In genomic region chr14:94001501-94002396, GRCh38 we compare ENCODE assay signal across 8 cellular contexts.
DNase-seq lines count a peak whose midpoint lies in the region; ATAC-seq and TF ChIP-seq lines count a peak whose summit lies in the region.

No MANE protein-coding gene starts in this region.

- ATAC-seq in HG02642 (IDR thresholded peaks at IDR 0.05; ENCODE audit: poor library complexity, unreplicated experiment) (peak; percentile 60), HG02852 (IDR thresholded peaks at IDR 0.05; ENCODE audit: unreplicated experiment) (no peak)

- peak; percentile 88 for TF ChIP-seq CTCF in WI38 (IDR thresholded peaks at IDR 0.05; ENCODE audit: low read depth, low read length)
- TF ChIP-seq CTCF in cardiac fibroblast (IDR thresholded peaks at IDR 0.05; ENCODE audit: low read depth, low read length) = peak; percentile 94

- DNase-seq in ELF-1 (ENCODE audit: low read depth, low spot score) = peak; percentile 86
- peak; percentile 25 for DNase-seq in NCI-H2196 (lab: John Stamatoyannopoulos, UW; ENCODE audit: unreplicated experiment)
- peak; percentile 75 for DNase-seq in cardiac fibroblast (ENCODE audit: low read depth in 2 of 2)
- DNase-seq in kidney tubule cell (ENCODE audit: low spot score) = peak; percentile 80
- DNase-seq in stimulated activated CD4-positive, alpha-beta T cell treated with anti-CD3 and anti-CD28 coated beads, Interleukin-2, amount 100 ng/mL, for 24 hours = peak; percentile 67 to 71

- no peak overlapping the region for H3K4me3 ChIP-seq in WI38 (ENCODE audit: low read depth, low read length)
- no peak overlapping the region for H3K4me3 ChIP-seq in cardiac fibroblast (replicated peaks in 1 of 2; ENCODE audit: low read depth in 2 of 2, low read length in 2 of 2)

Comparison
In these comparisons a context has a peak if more than half of its experiments do, and no peak if none do; other contexts are left out.
1. DNase-seq: peak in every context shown above with its lines; median percentile 86 in ELF-1; 80 in kidney tubule cell; 75 in cardiac fibroblast; 69 in stimulated activated CD4-positive, alpha-beta T cell treated with anti-CD3 and anti-CD28 coated beads, Interleukin-2, amount 100 ng/mL, for 24 hours; 25 in NCI-H2196.